In the genomic region with DNA sequence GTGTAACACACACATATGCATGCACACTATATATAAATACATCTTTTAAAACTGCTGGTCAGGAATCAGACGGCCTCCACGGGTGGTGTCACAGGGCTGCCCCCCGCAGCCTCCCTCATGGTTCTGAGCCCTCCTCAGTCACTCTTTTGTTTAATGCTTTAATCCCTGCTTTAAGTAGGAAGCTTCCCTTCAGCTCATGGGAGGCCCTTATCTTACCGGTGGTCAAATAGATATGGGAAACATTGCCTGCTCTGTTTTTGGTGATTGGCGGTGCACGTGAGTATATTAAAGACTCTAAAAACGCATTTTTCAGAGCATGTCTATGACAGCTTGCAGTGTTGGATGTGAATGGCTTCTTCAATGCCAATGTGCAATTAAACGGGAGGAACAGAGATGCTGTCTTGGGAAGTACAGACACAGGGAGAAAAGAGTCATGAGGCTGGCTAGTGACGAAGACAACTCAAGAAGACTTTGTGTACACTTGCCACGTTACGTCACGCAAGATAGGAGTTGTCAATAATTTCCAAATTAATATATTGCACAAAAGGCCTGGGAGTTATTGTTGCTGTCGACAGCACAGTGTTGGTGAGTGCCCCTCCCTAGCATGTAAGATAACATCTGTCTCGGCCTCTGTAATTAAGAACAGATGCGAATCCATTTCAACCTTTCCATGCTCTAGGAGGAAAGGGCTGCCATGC, we compare ENCODE assay signal across 20 cellular contexts. TPM values are rescaled to one million over a fixed set of nuclear protein-coding genes. Genes with fewer than 3 reads are reported as not detected.
DNase-seq lines count a peak whose midpoint lies in the region; ATAC-seq and TF ChIP-seq lines count a peak whose summit lies in the region.
"Had no signal": no experiment of that assay in that cellular context is flagged by ENCODE, and none has a peak within 500 bp of the region (broad histone marks: within the 10 kb centered on the region; RNA-seq: fewer than 3 reads in every experiment).

No MANE protein-coding gene starts in this region.

- H3K36me3 ChIP-seq in SK-N-MC (ENCODE audit: insufficient read depth, low read length) = no peaks in the 10 kb centered on the region
- H3K36me3 ChIP-seq in suprapubic skin = no peaks in the 10 kb centered on the region
- H3K36me3 ChIP-seq: Peyer's patch, spleen had no signal

- no peaks in the 10 kb centered on the region for H3K27me3 ChIP-seq in suprapubic skin
- H3K27me3 ChIP-seq: Peyer's patch had no signal

- H3K27me3 Mint-ChIP-seq in stimulated activated naive CD8-positive, alpha-beta T cell treated with anti-CD3 and anti-CD28 coated beads, Interleukin-15, amount 100 ng/mL, for 72 hours = peaks cover 7% of the 10 kb centered on the region

- no peak for TF ChIP-seq POLR2A in suprapubic skin (IDR thresholded peaks at IDR 0.05)

- H3K27ac ChIP-seq in SK-N-MC (peak overlapping the region; percentile 86), suprapubic skin (peak overlapping the region; percentile 63)
- H3K27ac ChIP-seq: Peyer's patch, psoas muscle had no signal

- H3K4me3 ChIP-seq in SK-N-MC = peak overlapping the region; percentile 62
- H3K4me3 ChIP-seq in fibroblast of mammary gland (ENCODE audit: control insufficient read depth, low read depth, low read length) = no peak overlapping the region
- no peak overlapping the region for H3K4me3 ChIP-seq in suprapubic skin
- H3K4me3 ChIP-seq: Peyer's patch, psoas muscle, spleen had no signal

- peaks cover 21% of the 10 kb centered on the region for H3K4me1 ChIP-seq in suprapubic skin
- H3K4me1 ChIP-seq: Peyer's patch had no signal

- peak; percentile 73 for DNase-seq in GM04503 (ENCODE audit: low read depth)
- peak; percentile 74 for DNase-seq in SK-N-MC (ENCODE audit: low read depth, low spot score)
- peak; percentile 95 for DNase-seq in fibroblast of mammary gland (ENCODE audit: low read depth)
- DNase-seq in suprapubic skin (ENCODE audit: low spot score in 2 of 2) = peak; percentile 57 to 73
- no peak for DNase-seq in stimulated activated naive CD8-positive, alpha-beta T cell treated with anti-CD3 and anti-CD28 coated beads, Interleukin-15, amount 100 ng/mL, for 72 hours
- DNase-seq in GM13976 (ENCODE audit: low spot score) = no peak
- DNase-seq: activated CD4-positive, CD25-positive, alpha-beta regulatory T cell; activated effector memory CD4-positive, alpha-beta T cell treated with Interleukin-2 at 50 U/mL for 16 hours; GOT3; immature natural killer cell; mesendoderm; NCI-H1930; NCI-H526 treated with DMSO at 0.1 percent for 48 hours; Peyer's patch; spleen; stimulated activated naive B cell treated with anti-CD40 and anti-IgM and Interleukin-4, amounts not matched to agents 10 μg/mL and 1 μg/mL and 100 μg/mL, for 72 hours had no signal

- no peak overlapping the region for H3K27ac Mint-ChIP-seq in stimulated activated naive CD8-positive, alpha-beta T cell treated with anti-CD3 and anti-CD28 coated beads, Interleukin-15, amount 100 ng/mL, for 72 hours
- H3K27ac Mint-ChIP-seq: immature natural killer cell; nephron; stimulated activated naive B cell treated with anti-CD40 and anti-IgM and Interleukin-4, amounts not matched to agents 10 μg/mL and 1 μg/mL and 100 μg/mL, for 72 hours; type B pancreatic cell had no signal

- in situ Hi-C loops in GM13976 (cut with MboI; ENCODE audit: low sequenced_read_pairs, unreplicated experiment) = no loop called here

- H3K4me1 Mint-ChIP-seq in stimulated activated naive CD8-positive, alpha-beta T cell treated with anti-CD3 and anti-CD28 coated beads, Interleukin-15, amount 100 ng/mL, for 72 hours = peaks cover 30% of the 10 kb centered on the region

- H3K9me3 ChIP-seq in SK-N-MC (ENCODE audit: low read depth, low read length) = no peaks in the 10 kb centered on the region
- H3K9me3 ChIP-seq in suprapubic skin = no peaks in the 10 kb centered on the region
- H3K9me3 ChIP-seq: Peyer's patch, psoas muscle, spleen had no signal

- no peak overlapping the region for H3K9ac ChIP-seq in SK-N-MC (ENCODE audit: insufficient read length)

- 67% methylated on average over 15 of the region's 15 CpGs for WGBS in suprapubic skin

- no peak for ATAC-seq in stimulated activated naive CD8-positive, alpha-beta T cell treated with anti-CD3 and anti-CD28 coated beads, Interleukin-15, amount 100 ng/mL, for 72 hours
- ATAC-seq in GM21528 (IDR thresholded peaks at IDR 0.05; ENCODE audit: low FRiP score, unreplicated experiment) = no peak
- ATAC-seq: psoas muscle; stimulated activated naive B cell treated with anti-CD40 and anti-IgM and Interleukin-4, amounts not matched to agents 10 μg/mL and 1 μg/mL and 100 μg/mL, for 72 hours had no signal

- no peak for TF ChIP-seq CTCF in fibroblast of mammary gland (conservative IDR thresholded peaks at IDR 0.05; ENCODE audit: control insufficient read depth, insufficient read depth, low read depth, low read length)
- no peak for TF ChIP-seq CTCF in suprapubic skin (IDR thresholded peaks at IDR 0.05)
- TF ChIP-seq CTCF in GM13976 (IDR thresholded peaks at IDR 0.05; ENCODE audit: borderline replicate concordance, control extremely low read depth, extremely low read depth, insufficient read depth, missing control alignments) = no peak

- no peak overlapping the region for H3K4me3 Mint-ChIP-seq in stimulated activated naive CD8-positive, alpha-beta T cell treated with anti-CD3 and anti-CD28 coated beads, Interleukin-15, amount 100 ng/mL, for 72 hours
- H3K4me3 Mint-ChIP-seq: immature natural killer cell; nephron; stimulated activated naive B cell treated with anti-CD40 and anti-IgM and Interleukin-4, amounts not matched to agents 10 μg/mL and 1 μg/mL and 100 μg/mL, for 72 hours; type B pancreatic cell had no signal

- TF ChIP-seq EP300 in suprapubic skin (IDR thresholded peaks at IDR 0.05) = no peak

- peaks cover 0 to 11% of the 10 kb centered on the region in 2 donors for H3K9me3 Mint-ChIP-seq in stimulated activated naive CD8-positive, alpha-beta T cell treated with anti-CD3 and anti-CD28 coated beads, Interleukin-15, amount 100 ng/mL, for 72 hours
- H3K9me3 Mint-ChIP-seq: immature natural killer cell had no signal

RNA-seq across cellular contexts. Expression of gene GNLY, which starts 23.3 kb away (rescaled TPM):
- total RNA-seq in suprapubic skin = 1 to 10 TPM in 3 of 4 donors, not detected in 1; 1.6 to 4.8 (median 1.9) TPM

RNA-seq across cellular contexts. Expression of gene ATOH8, which starts 36.3 kb away (rescaled TPM):
- total RNA-seq in suprapubic skin = 10 to 100 TPM in 3 of 4 donors, 1 to 10 TPM in 1; 9.7 to 30.3 (median 27.3) TPM

RNA-seq across cellular contexts. Expression of gene SFTPB, which starts 49.5 kb away (rescaled TPM):
- total RNA-seq in suprapubic skin = not detected

Comparison
In these comparisons a context has a peak if more than half of its experiments do, and no peak if none do; other contexts are left out.
1. DNase-seq: peak in GM04503 (single experiment), SK-N-MC (single experiment), fibroblast of mammary gland (single experiment) and suprapubic skin (2 of 2); none in stimulated activated naive CD8-positive, alpha-beta T cell treated with anti-CD3 and anti-CD28 coated beads, Interleukin-15, amount 100 ng/mL, for 72 hours (0 of 2) and GM13976 (single experiment).